In genomic region chr18:63063171-63063570, GRCh38 we compare ENCODE assay signal across 1 cellular context.
TF ChIP-seq lines count a peak whose summit lies in the region.

No MANE protein-coding gene starts in this region.

TF ChIP-seq in GM23338, 12 proteins besides CTCF, POLR2A, EP300 and RAD21 (continued from another document):
- TF ChIP-seq, protein P1, sequence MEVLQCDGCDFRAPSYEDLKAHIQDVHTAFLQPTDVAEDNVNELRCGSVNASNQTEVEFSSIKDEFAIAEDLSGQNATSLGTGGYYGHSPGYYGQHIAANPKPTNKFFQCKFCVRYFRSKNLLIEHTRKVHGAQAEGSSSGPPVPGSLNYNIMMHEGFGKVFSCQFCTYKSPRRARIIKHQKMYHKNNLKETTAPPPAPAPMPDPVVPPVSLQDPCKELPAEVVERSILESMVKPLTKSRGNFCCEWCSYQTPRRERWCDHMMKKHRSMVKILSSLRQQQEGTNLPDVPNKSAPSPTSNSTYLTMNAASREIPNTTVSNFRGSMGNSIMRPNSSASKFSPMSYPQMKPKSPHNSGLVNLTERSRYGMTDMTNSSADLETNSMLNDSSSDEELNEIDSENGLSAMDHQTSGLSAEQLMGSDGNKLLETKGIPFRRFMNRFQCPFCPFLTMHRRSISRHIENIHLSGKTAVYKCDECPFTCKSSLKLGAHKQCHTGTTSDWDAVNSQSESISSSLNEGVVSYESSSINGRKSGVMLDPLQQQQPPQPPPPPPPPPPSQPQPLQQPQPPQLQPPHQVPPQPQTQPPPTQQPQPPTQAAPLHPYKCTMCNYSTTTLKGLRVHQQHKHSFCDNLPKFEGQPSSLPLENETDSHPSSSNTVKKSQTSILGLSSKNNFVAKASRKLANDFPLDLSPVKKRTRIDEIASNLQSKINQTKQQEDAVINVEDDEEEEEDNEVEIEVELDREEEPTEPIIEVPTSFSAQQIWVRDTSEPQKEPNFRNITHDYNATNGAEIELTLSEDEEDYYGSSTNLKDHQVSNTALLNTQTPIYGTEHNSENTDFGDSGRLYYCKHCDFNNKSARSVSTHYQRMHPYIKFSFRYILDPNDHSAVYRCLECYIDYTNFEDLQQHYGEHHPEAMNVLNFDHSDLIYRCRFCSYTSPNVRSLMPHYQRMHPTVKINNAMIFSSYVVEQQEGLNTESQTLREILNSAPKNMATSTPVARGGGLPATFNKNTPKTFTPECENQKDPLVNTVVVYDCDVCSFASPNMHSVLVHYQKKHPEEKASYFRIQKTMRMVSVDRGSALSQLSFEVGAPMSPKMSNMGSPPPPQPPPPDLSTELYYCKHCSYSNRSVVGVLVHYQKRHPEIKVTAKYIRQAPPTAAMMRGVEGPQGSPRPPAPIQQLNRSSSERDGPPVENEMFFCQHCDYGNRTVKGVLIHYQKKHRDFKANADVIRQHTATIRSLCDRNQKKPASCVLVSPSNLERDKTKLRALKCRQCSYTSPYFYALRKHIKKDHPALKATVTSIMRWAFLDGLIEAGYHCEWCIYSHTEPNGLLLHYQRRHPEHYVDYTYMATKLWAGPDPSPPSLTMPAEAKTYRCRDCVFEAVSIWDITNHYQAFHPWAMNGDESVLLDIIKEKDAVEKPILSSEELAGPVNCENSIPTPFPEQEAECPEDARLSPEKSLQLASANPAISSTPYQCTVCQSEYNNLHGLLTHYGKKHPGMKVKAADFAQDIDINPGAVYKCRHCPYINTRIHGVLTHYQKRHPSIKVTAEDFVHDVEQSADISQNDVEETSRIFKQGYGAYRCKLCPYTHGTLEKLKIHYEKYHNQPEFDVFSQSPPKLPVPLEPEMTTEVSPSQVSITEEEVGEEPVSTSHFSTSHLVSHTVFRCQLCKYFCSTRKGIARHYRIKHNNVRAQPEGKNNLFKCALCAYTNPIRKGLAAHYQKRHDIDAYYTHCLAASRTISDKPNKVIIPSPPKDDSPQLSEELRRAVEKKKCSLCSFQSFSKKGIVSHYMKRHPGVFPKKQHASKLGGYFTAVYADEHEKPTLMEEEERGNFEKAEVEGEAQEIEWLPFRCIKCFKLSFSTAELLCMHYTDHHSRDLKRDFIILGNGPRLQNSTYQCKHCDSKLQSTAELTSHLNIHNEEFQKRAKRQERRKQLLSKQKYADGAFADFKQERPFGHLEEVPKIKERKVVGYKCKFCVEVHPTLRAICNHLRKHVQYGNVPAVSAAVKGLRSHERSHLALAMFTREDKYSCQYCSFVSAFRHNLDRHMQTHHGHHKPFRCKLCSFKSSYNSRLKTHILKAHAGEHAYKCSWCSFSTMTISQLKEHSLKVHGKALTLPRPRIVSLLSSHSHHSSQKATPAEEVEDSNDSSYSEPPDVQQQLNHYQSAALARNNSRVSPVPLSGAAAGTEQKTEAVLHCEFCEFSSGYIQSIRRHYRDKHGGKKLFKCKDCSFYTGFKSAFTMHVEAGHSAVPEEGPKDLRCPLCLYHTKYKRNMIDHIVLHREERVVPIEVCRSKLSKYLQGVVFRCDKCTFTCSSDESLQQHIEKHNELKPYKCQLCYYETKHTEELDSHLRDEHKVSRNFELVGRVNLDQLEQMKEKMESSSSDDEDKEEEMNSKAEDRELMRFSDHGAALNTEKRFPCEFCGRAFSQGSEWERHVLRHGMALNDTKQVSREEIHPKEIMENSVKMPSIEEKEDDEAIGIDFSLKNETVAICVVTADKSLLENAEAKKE (CRISPR knock-in tag; IDR thresholded peaks at IDR 0.05): no peak
- TF ChIP-seq ZNF114 (CRISPR knock-in tag; IDR thresholded peaks at IDR 0.05) (no peak), NANOG (IDR thresholded peaks at IDR 0.05; ENCODE audit: borderline replicate concordance) (no peak)
